In genomic region chr19:616732-617526, GRCh38 we compare ENCODE assay signal across 28 cellular contexts. TPM values are rescaled to one million over a fixed set of nuclear protein-coding genes. Genes with fewer than 3 reads are reported as not detected.
DNase-seq lines count a peak whose midpoint lies in the region; ATAC-seq, FAIRE-seq and TF ChIP-seq lines count a peak whose summit lies in the region.
"Had no signal": no experiment of that assay in that cellular context is flagged by ENCODE, and none has a peak within 500 bp of the region (broad histone marks: within the 10 kb centered on the region; RNA-seq: fewer than 3 reads in every experiment).

No MANE protein-coding gene starts in this region.

- TF ChIP-seq RAD21 in GM12878 (IDR thresholded peaks at IDR 0.05; ENCODE audit: insufficient read depth, low read depth, low read length): no peak

- no peaks in the 10 kb centered on the region for H4K20me1 ChIP-seq in GM12878 (ENCODE audit: control insufficient read depth, insufficient read depth)

- H3K27me3 ChIP-seq in GM12878 (replicated peaks in 1 of 2; ENCODE audit: control insufficient read depth in 2 of 2, insufficient read depth in 2 of 2, low read length in 1 of 2): no peaks in the 10 kb centered on the region
- H3K27me3 ChIP-seq: BLaER1, SJSA1 had no signal

- ATAC-seq in GM12878 (peak; percentile 49), left colon (peak; percentile 10), HG02642 (IDR thresholded peaks at IDR 0.05; ENCODE audit: poor library complexity, unreplicated experiment) (no peak)
- peak; percentile 4 for ATAC-seq in stimulated activated memory B cell treated with anti-CD40 and anti-IgM and Interleukin-4, amounts not matched to agents 10 μg/mL and 1 μg/mL and 100 μg/mL, for 72 hours
- ATAC-seq: T-cell had no signal

- SMC1A ChIA-PET in GM12878 (lab: Charles Lee; ENCODE audit: uncharacterized antibody, unreplicated experiment): no interaction called here

- H3K4me3 ChIP-seq in GM12878: no peak overlapping the region
- H3K4me3 ChIP-seq: BLaER1, HAP-1, PC-9, SJSA1 had no signal

- no peak overlapping the region for H2AFZ ChIP-seq in GM12878 (ENCODE audit: control insufficient read depth, low read depth, low read length)
- H2AFZ ChIP-seq: PC-9 had no signal

- WGBS in GM12878 (ENCODE audit: insufficient coverage, insufficient replicate concordance, low lambda C conversion rate, missing lambda C conversion rate): 63% methylated on average over 29 of the region's 59 CpGs

- peaks cover 0 to 9% of the 10 kb centered on the region in 2 experiments; a peak in 2 of 4 replicates for H3K36me3 ChIP-seq in GM12878 (ENCODE audit: control insufficient read depth in 2 of 2, insufficient read depth in 2 of 2, low read length in 1 of 2)

- H3K4me1 Mint-ChIP-seq in activated CD4-positive, alpha-beta memory T cell treated with anti-CD3 and anti-CD28 coated beads for 36 hours (ENCODE audit: low read depth): peaks cover 14% of the 10 kb centered on the region
- peaks cover 12% of the 10 kb centered on the region for H3K4me1 Mint-ChIP-seq in activated CD4-positive, alpha-beta memory T cell treated with anti-CD3 and anti-CD28 coated beads, Interleukin-2, amount 10 ng/mL, durations not matched to agents 7 days and 5 days
- H3K4me1 Mint-ChIP-seq in stimulated activated memory B cell treated with anti-CD40 and anti-IgM and Interleukin-4, amounts not matched to agents 10 μg/mL and 1 μg/mL and 100 μg/mL, for 72 hours: peaks cover 14% of the 10 kb centered on the region

- no peak for TF ChIP-seq POLR2A in GM12878 (IDR thresholded peaks at IDR 0.05; ENCODE audit: low read depth, low read length)

- no peak overlapping the region for H3K27ac ChIP-seq in GM12878 (ENCODE audit: control insufficient read depth, insufficient read depth)
- H3K27ac ChIP-seq: BLaER1, PC-9, SJSA1 had no signal

- no peak for TF ChIP-seq CTCF in GM12878 (IDR thresholded peaks at IDR 0.05 in 2 of 3, conservative IDR thresholded peaks at IDR 0.05 in 1 of 3; ENCODE audit: control insufficient read depth in 2 of 3, extremely low read depth in 1 of 3, insufficient read depth in 1 of 3, low read depth in 3 of 3, low read length in 3 of 3)

- no TSS peak for BruUV-seq in GM12878 (replicated peaks; lab: Mats Ljungman, UMichigan)

- H3K27me3 Mint-ChIP-seq in activated CD4-positive, alpha-beta memory T cell treated with anti-CD3 and anti-CD28 coated beads for 36 hours: no peaks in the 10 kb centered on the region
- H3K27me3 Mint-ChIP-seq in activated CD4-positive, alpha-beta memory T cell treated with anti-CD3 and anti-CD28 coated beads, Interleukin-2, amount 10 ng/mL, durations not matched to agents 7 days and 5 days: no peaks in the 10 kb centered on the region
- H3K27me3 Mint-ChIP-seq in stimulated activated memory B cell treated with anti-CD40 and anti-IgM and Interleukin-4, amounts not matched to agents 10 μg/mL and 1 μg/mL and 100 μg/mL, for 72 hours: peaks cover 9% of the 10 kb centered on the region
- H3K27me3 Mint-ChIP-seq: T-cell had no signal

- no peak overlapping the region for H3K4me2 ChIP-seq in GM12878 (ENCODE audit: control insufficient read depth, insufficient read depth)
- H3K4me2 ChIP-seq: BLaER1, PC-9 had no signal

- TF ChIP-seq EP300 in GM12878 (IDR thresholded peaks at IDR 0.05; ENCODE audit: borderline replicate concordance in 1 of 2, control insufficient read depth in 1 of 2, low read depth in 2 of 2, low read length in 2 of 2): no peak

- no peak overlapping the region for H3K27ac Mint-ChIP-seq in activated CD4-positive, alpha-beta memory T cell treated with anti-CD3 and anti-CD28 coated beads for 36 hours
- no peak overlapping the region for H3K27ac Mint-ChIP-seq in activated CD4-positive, alpha-beta memory T cell treated with anti-CD3 and anti-CD28 coated beads, Interleukin-2, amount 10 ng/mL, durations not matched to agents 7 days and 5 days
- H3K27ac Mint-ChIP-seq in stimulated activated memory B cell treated with anti-CD40 and anti-IgM and Interleukin-4, amounts not matched to agents 10 μg/mL and 1 μg/mL and 100 μg/mL, for 72 hours: no peak overlapping the region
- H3K27ac Mint-ChIP-seq: CD4-positive, CD25-positive, alpha-beta regulatory T cell; T-cell had no signal

- no peak for FAIRE-seq in GM12878 (lab: Jason Lieb, UNC)
- FAIRE-seq: G401.6, GM12891 had no signal

- intact Hi-C loops in activated CD4-positive, alpha-beta memory T cell treated with anti-CD3 and anti-CD28 coated beads for 36 hours (cut with micrococcal nuclease): no loop called here
- intact Hi-C loops in GM12878 (cut with micrococcal nuclease; ENCODE audit: unreplicated experiment): no loop called here
- intact Hi-C loops in left colon (cut with DNase I, micrococcal nuclease): no loop called here

- RAD21 ChIA-PET in GM12878 (lab: Charles Lee; ENCODE audit: unreplicated experiment): no interaction called here

- H3K36me3 Mint-ChIP-seq in activated CD4-positive, alpha-beta memory T cell treated with anti-CD3 and anti-CD28 coated beads for 36 hours: peaks cover 24% of the 10 kb centered on the region
- H3K36me3 Mint-ChIP-seq in activated CD4-positive, alpha-beta memory T cell treated with anti-CD3 and anti-CD28 coated beads, Interleukin-2, amount 10 ng/mL, durations not matched to agents 7 days and 5 days (ENCODE audit: low read depth): peaks cover 27% of the 10 kb centered on the region
- H3K36me3 Mint-ChIP-seq in stimulated activated memory B cell treated with anti-CD40 and anti-IgM and Interleukin-4, amounts not matched to agents 10 μg/mL and 1 μg/mL and 100 μg/mL, for 72 hours: peaks cover 49% of the 10 kb centered on the region

- POLR2A ChIA-PET in activated CD4-positive, alpha-beta memory T cell treated with anti-CD3 and anti-CD28 coated beads for 36 hours (lab: Charles Lee): no interaction called here
- POLR2A ChIA-PET in activated CD4-positive, alpha-beta memory T cell treated with anti-CD3 and anti-CD28 coated beads, Interleukin-2, amount 10 ng/mL, durations not matched to agents 7 days and 5 days (lab: Charles Lee): no interaction called here
- POLR2A ChIA-PET in GM12878 (lab: Charles Lee): no interaction called here

- H3K4me1 ChIP-seq in GM12878 (ENCODE audit: control insufficient read depth, insufficient read depth, low read length): no peaks in the 10 kb centered on the region
- H3K4me1 ChIP-seq: HAP-1 had no signal

- H3K9ac ChIP-seq in GM12878 (ENCODE audit: control insufficient read depth, insufficient read depth, low read length): no peak overlapping the region
- H3K9ac ChIP-seq: BLaER1 had no signal

- peak; percentile 18 for DNase-seq in activated CD4-positive, alpha-beta memory T cell treated with anti-CD3 and anti-CD28 coated beads for 36 hours
- no peak for DNase-seq in activated CD4-positive, alpha-beta memory T cell treated with anti-CD3 and anti-CD28 coated beads, Interleukin-2, amount 10 ng/mL, durations not matched to agents 7 days and 5 days
- DNase-seq in GM12878 (ENCODE audit: low read depth, low spot score) (no peak), left colon (no peak)
- no peak for DNase-seq in stimulated activated CD4-positive, alpha-beta T cell treated with anti-CD3 and anti-CD28 coated beads, Interleukin-2, amount 100 ng/mL, for 48 hours
- DNase-seq in activated CD4-positive, alpha-beta T cell treated with anti-CD3 and anti-CD28 coated beads for 48 hours: no peak
- DNase-seq: 8988T; CD4-positive, CD25-positive, alpha-beta regulatory T cell; COR-L47; GOT3; Karpas-422; NCI-H1105; NCI-H1436 treated with DMSO at 0.1 percent for 48 hours; NCI-H1930; NCI-H2107; NCI-H446 treated with DMSO at 0.1 percent for 48 hours; PC-9; Right ventricle myocardium superior; RPMI8226; T-cell had no signal

- in situ Hi-C loops in GM12878 (cut with MboI): no loop called here

- no peaks in the 10 kb centered on the region for H3K79me2 ChIP-seq in GM12878 (ENCODE audit: control insufficient read depth, insufficient read depth, low read length)

- H3K9me3 ChIP-seq in GM12878 (replicated peaks; ENCODE audit: control insufficient read depth, insufficient read depth, low read length): no peaks in the 10 kb centered on the region
- H3K9me3 ChIP-seq: BLaER1, HAP-1, SJSA1 had no signal

- CTCF ChIA-PET in activated CD4-positive, alpha-beta memory T cell treated with anti-CD3 and anti-CD28 coated beads for 36 hours (lab: Charles Lee): no interaction called here
- CTCF ChIA-PET in activated CD4-positive, alpha-beta memory T cell treated with anti-CD3 and anti-CD28 coated beads, Interleukin-2, amount 10 ng/mL, durations not matched to agents 7 days and 5 days (lab: Charles Lee): no interaction called here
- CTCF ChIA-PET in GM12878 (lab: Yijun Ruan, JAX): no interaction called here

- no peak overlapping the region for H3K4me3 Mint-ChIP-seq in activated CD4-positive, alpha-beta memory T cell treated with anti-CD3 and anti-CD28 coated beads for 36 hours
- H3K4me3 Mint-ChIP-seq in activated CD4-positive, alpha-beta memory T cell treated with anti-CD3 and anti-CD28 coated beads, Interleukin-2, amount 10 ng/mL, durations not matched to agents 7 days and 5 days: no peak overlapping the region
- H3K4me3 Mint-ChIP-seq in stimulated activated memory B cell treated with anti-CD40 and anti-IgM and Interleukin-4, amounts not matched to agents 10 μg/mL and 1 μg/mL and 100 μg/mL, for 72 hours: peak overlapping the region; percentile 47
- H3K4me3 Mint-ChIP-seq: CD4-positive, CD25-positive, alpha-beta regulatory T cell; T-cell had no signal

- H3K9me3 Mint-ChIP-seq in activated CD4-positive, alpha-beta memory T cell treated with anti-CD3 and anti-CD28 coated beads for 36 hours: no peaks in the 10 kb centered on the region
- no peaks in the 10 kb centered on the region for H3K9me3 Mint-ChIP-seq in activated CD4-positive, alpha-beta memory T cell treated with anti-CD3 and anti-CD28 coated beads, Interleukin-2, amount 10 ng/mL, durations not matched to agents 7 days and 5 days
- H3K9me3 Mint-ChIP-seq in stimulated activated memory B cell treated with anti-CD40 and anti-IgM and Interleukin-4, amounts not matched to agents 10 μg/mL and 1 μg/mL and 100 μg/mL, for 72 hours: no peaks in the 10 kb centered on the region
- H3K9me3 Mint-ChIP-seq: IgD-negative memory B cell, T-cell had no signal

RNA-seq across cellular contexts. Expression of gene POLRMT, which starts 16.4 kb away (rescaled TPM):
- total RNA-seq in activated CD4-positive, alpha-beta memory T cell treated with anti-CD3 and anti-CD28 coated beads for 36 hours: 10 to 100 TPM; 71.5 to 72.5 TPM
- total RNA-seq in activated CD4-positive, alpha-beta memory T cell treated with anti-CD3 and anti-CD28 coated beads, Interleukin-2, amount 10 ng/mL, durations not matched to agents 7 days and 5 days: 10 to 100 TPM; 44.8 to 45.1 TPM
- total RNA-seq in GM12878 (2013; cell fraction: nucleolus; rRNA removed): 47.3 and 62.5 TPM in 2 replicates
- total RNA-seq in GM12878 (2014; rRNA removed) (36.5 and 42.8 TPM in 2 replicates), GM12878 (2014; rRNA removed; fragmentation: Illumina TruSeq; extraction: Trizol) (22.0 and 22.8 TPM in 2 replicates), GM12878 (2021) (57.6 and 59.8 TPM in 2 replicates), left colon (10 to 100 TPM; 52.7 to 64.6 TPM)
- 24.6 TPM for polyA plus RNA-seq in GM12878 (2011; ENCODE audit: low read depth)
- polyA plus RNA-seq in GM12878 (2011; rRNA removed) (16.6 and 54.0 TPM in 2 replicates), GM12878 (2014; fragmentation: Illumina TruSeq; extraction: Trizol) (7.3 and 30.8 TPM in 2 replicates), GM12878 (2014; fragmentation: Nextera tagmentation; extraction: Ambion mirVana) (10 to 100 TPM in 1 of 2 experiments, 1 to 10 TPM in 1; 9.9 to 27.9 TPM), GM12878 (2014; rRNA removed) (38.4 and 52.6 TPM in 2 replicates), GM12878 (2016; fragmentation: Nextera tagmentation; extraction: Ambion mirVana) (10 to 100 TPM; 28.1 to 44.7 TPM)
- 27.6 and 50.3 TPM in 2 replicates for polyA plus RNA-seq in GM12878 (2011; cell fraction: cytosol; rRNA removed)
- polyA plus RNA-seq in GM12878 (2011; cell fraction: nucleus; rRNA removed): 300 and 345 TPM in 2 replicates
- polyA plus RNA-seq in GM12878 (2012): 36.1 and 38.8 TPM in 2 replicates
- polyA minus RNA-seq in GM12878 (2011; rRNA and poly(A)+ RNA removed): 91.7 and 110 TPM in 2 replicates
- polyA minus RNA-seq in GM12878 (2011; cell fraction: cytosol; rRNA and poly(A)+ RNA removed): 33.9 and 39.2 TPM in 2 replicates
- 50.2 and 63.4 TPM in 2 replicates for polyA minus RNA-seq in GM12878 (2011; cell fraction: nucleus; rRNA and poly(A)+ RNA removed)

RNA-seq across cellular contexts. Expression of gene FGF22, which starts 22.8 kb away (rescaled TPM):
- total RNA-seq in activated CD4-positive, alpha-beta memory T cell treated with anti-CD3 and anti-CD28 coated beads for 36 hours: under 1 TPM in 1 of 2 experiments, not detected in 1; 0.14 TPM
- total RNA-seq in activated CD4-positive, alpha-beta memory T cell treated with anti-CD3 and anti-CD28 coated beads, Interleukin-2, amount 10 ng/mL, durations not matched to agents 7 days and 5 days: not detected
- not detected in 2 replicates for total RNA-seq in GM12878 (2013; cell fraction: nucleolus; rRNA removed)
- total RNA-seq in GM12878 (2014; rRNA removed): not detected in 2 replicates
- not detected in 2 replicates for total RNA-seq in GM12878 (2014; rRNA removed; fragmentation: Illumina TruSeq; extraction: Trizol)
- total RNA-seq in GM12878 (2021): not detected in 2 replicates
- not detected for polyA plus RNA-seq in GM12878 (2011; ENCODE audit: low read depth)
- polyA plus RNA-seq in GM12878 (2011; rRNA removed): not detected in 2 replicates
- polyA plus RNA-seq in GM12878 (2011; cell fraction: cytosol; rRNA removed): 0.03 TPM in 1 of 2 replicates, not detected in the other
- polyA plus RNA-seq in GM12878 (2011; cell fraction: nucleus; rRNA removed): not detected in 2 replicates
- polyA plus RNA-seq in GM12878 (2012): 0.24 TPM in 1 of 2 replicates, not detected in the other
- polyA plus RNA-seq in GM12878 (2014; fragmentation: Illumina TruSeq; extraction: Trizol): not detected in 2 replicates
- not detected for polyA plus RNA-seq in GM12878 (2014; fragmentation: Nextera tagmentation; extraction: Ambion mirVana)
- 0.05 and 0.13 TPM in 2 replicates for polyA plus RNA-seq in GM12878 (2014; rRNA removed)
- polyA plus RNA-seq in GM12878 (2016; fragmentation: Nextera tagmentation; extraction: Ambion mirVana): not detected
- not detected in 2 replicates for polyA minus RNA-seq in GM12878 (2011; rRNA and poly(A)+ RNA removed)
- polyA minus RNA-seq in GM12878 (2011; cell fraction: cytosol; rRNA and poly(A)+ RNA removed): not detected in 2 replicates
- not detected in 2 replicates for polyA minus RNA-seq in GM12878 (2011; cell fraction: nucleus; rRNA and poly(A)+ RNA removed)
- total RNA-seq in left colon: not detected
- total RNA-seq: PC-9, Right ventricle myocardium superior had no signal
- polyA plus RNA-seq: IgD-negative memory B cell had no signal

RNA-seq across cellular contexts. Expression of gene HCN2, which starts 27.2 kb away (rescaled TPM):
- total RNA-seq in activated CD4-positive, alpha-beta memory T cell treated with anti-CD3 and anti-CD28 coated beads for 36 hours: 1 to 10 TPM in 1 of 2 experiments, under 1 TPM in 1; 1.00 to 1.0 TPM
- 1 to 10 TPM; 3.1 to 3.5 TPM for total RNA-seq in activated CD4-positive, alpha-beta memory T cell treated with anti-CD3 and anti-CD28 coated beads, Interleukin-2, amount 10 ng/mL, durations not matched to agents 7 days and 5 days
- total RNA-seq in GM12878 (2013; cell fraction: nucleolus; rRNA removed): 0.12 TPM in 1 of 2 replicates, not detected in the other
- total RNA-seq in GM12878 (2014; rRNA removed) (0.11 TPM in 1 of 2 replicates, not detected in the other), GM12878 (2014; rRNA removed; fragmentation: Illumina TruSeq; extraction: Trizol) (0.04 TPM in 1 of 2 replicates, not detected in the other), GM12878 (2021) (0.45 and 0.54 TPM in 2 replicates), left colon (under 1 TPM; 0.15 to 0.39 TPM)
- 0.17 TPM for polyA plus RNA-seq in GM12878 (2011; ENCODE audit: low read depth)
- polyA plus RNA-seq in GM12878 (2011; rRNA removed) (0.05 TPM in 1 of 2 replicates, not detected in the other), GM12878 (2014; fragmentation: Illumina TruSeq; extraction: Trizol) (0.01 TPM in 1 of 2 replicates, not detected in the other), GM12878 (2014; fragmentation: Nextera tagmentation; extraction: Ambion mirVana) (not detected), GM12878 (2014; rRNA removed) (0.09 and 0.13 TPM in 2 replicates), GM12878 (2016; fragmentation: Nextera tagmentation; extraction: Ambion mirVana) (not detected)
- polyA plus RNA-seq in GM12878 (2011; cell fraction: cytosol; rRNA removed): 0.03 and 0.10 TPM in 2 replicates
- 0.34 and 0.51 TPM in 2 replicates for polyA plus RNA-seq in GM12878 (2011; cell fraction: nucleus; rRNA removed)
- polyA plus RNA-seq in GM12878 (2012): 0.41 and 0.77 TPM in 2 replicates
- polyA minus RNA-seq in GM12878 (2011; rRNA and poly(A)+ RNA removed): not detected in 2 replicates
- not detected in 2 replicates for polyA minus RNA-seq in GM12878 (2011; cell fraction: cytosol; rRNA and poly(A)+ RNA removed)
- polyA minus RNA-seq in GM12878 (2011; cell fraction: nucleus; rRNA and poly(A)+ RNA removed): 0.12 TPM in 1 of 2 replicates, not detected in the other
- polyA plus RNA-seq: CD4-positive, CD25-positive, alpha-beta regulatory T cell; IgD-negative memory B cell had no signal

RNA-seq across cellular contexts. Expression of gene BSG, which starts 44.5 kb away (rescaled TPM):
- 100 to 1,000 TPM; 185 to 205 TPM for total RNA-seq in activated CD4-positive, alpha-beta memory T cell treated with anti-CD3 and anti-CD28 coated beads for 36 hours
- 100 to 1,000 TPM; 255 to 257 TPM for total RNA-seq in activated CD4-positive, alpha-beta memory T cell treated with anti-CD3 and anti-CD28 coated beads, Interleukin-2, amount 10 ng/mL, durations not matched to agents 7 days and 5 days
- total RNA-seq in GM12878 (2013; cell fraction: nucleolus; rRNA removed): 235 and 258 TPM in 2 replicates
- total RNA-seq in GM12878 (2014; rRNA removed) (209 and 247 TPM in 2 replicates), GM12878 (2014; rRNA removed; fragmentation: Illumina TruSeq; extraction: Trizol) (53.5 and 64.8 TPM in 2 replicates), GM12878 (2021) (244 and 253 TPM in 2 replicates), left colon (1,000 to 10,000 TPM in 1 of 2 donors, 100 to 1,000 TPM in 1; 751 to 1,370 TPM)
- polyA plus RNA-seq in GM12878 (2011; ENCODE audit: low read depth): 54.3 TPM
- polyA plus RNA-seq in GM12878 (2011; rRNA removed) (66.3 and 248 TPM in 2 replicates), GM12878 (2014; fragmentation: Illumina TruSeq; extraction: Trizol) (22.1 and 60.8 TPM in 2 replicates), GM12878 (2014; fragmentation: Nextera tagmentation; extraction: Ambion mirVana) (1 to 10 TPM; 2.8 to 9.5 TPM), GM12878 (2014; rRNA removed) (151 and 202 TPM in 2 replicates), GM12878 (2016; fragmentation: Nextera tagmentation; extraction: Ambion mirVana) (100 to 1,000 TPM; 288 to 297 TPM)
- polyA plus RNA-seq in GM12878 (2011; cell fraction: cytosol; rRNA removed): 257 and 342 TPM in 2 replicates
- polyA plus RNA-seq in GM12878 (2011; cell fraction: nucleus; rRNA removed): 260 and 337 TPM in 2 replicates
- polyA plus RNA-seq in GM12878 (2012): 173 and 195 TPM in 2 replicates
- 137 and 184 TPM in 2 replicates for polyA minus RNA-seq in GM12878 (2011; rRNA and poly(A)+ RNA removed)
- 137 and 151 TPM in 2 replicates for polyA minus RNA-seq in GM12878 (2011; cell fraction: cytosol; rRNA and poly(A)+ RNA removed)
- polyA minus RNA-seq in GM12878 (2011; cell fraction: nucleus; rRNA and poly(A)+ RNA removed): 45.3 and 89.1 TPM in 2 replicates

RNA-seq across cellular contexts. Expression of gene RNF126, which starts 46.1 kb away (rescaled TPM):
- 10 to 100 TPM; 84.4 to 89.7 TPM for total RNA-seq in activated CD4-positive, alpha-beta memory T cell treated with anti-CD3 and anti-CD28 coated beads for 36 hours
- total RNA-seq in activated CD4-positive, alpha-beta memory T cell treated with anti-CD3 and anti-CD28 coated beads, Interleukin-2, amount 10 ng/mL, durations not matched to agents 7 days and 5 days: 10 to 100 TPM; 80.6 to 82.2 TPM
- 45.4 and 54.1 TPM in 2 replicates for total RNA-seq in GM12878 (2013; cell fraction: nucleolus; rRNA removed)
- total RNA-seq in GM12878 (2014; rRNA removed) (81.3 and 100 TPM in 2 replicates), GM12878 (2014; rRNA removed; fragmentation: Illumina TruSeq; extraction: Trizol) (13.5 and 19.2 TPM in 2 replicates), GM12878 (2021) (78.3 and 90.2 TPM in 2 replicates), left colon (10 to 100 TPM; 60.1 to 73.1 TPM)
- polyA plus RNA-seq in GM12878 (2011; ENCODE audit: low read depth): 7.8 TPM
- polyA plus RNA-seq in GM12878 (2011; rRNA removed) (4.5 and 8.9 TPM in 2 replicates), GM12878 (2014; fragmentation: Illumina TruSeq; extraction: Trizol) (0.90 and 5.2 TPM in 2 replicates), GM12878 (2014; fragmentation: Nextera tagmentation; extraction: Ambion mirVana) (under 1 TPM; 0.45 to 0.73 TPM), GM12878 (2014; rRNA removed) (84.2 and 98.4 TPM in 2 replicates), GM12878 (2016; fragmentation: Nextera tagmentation; extraction: Ambion mirVana) (10 to 100 TPM; 81.9 to 85.7 TPM)
- polyA plus RNA-seq in GM12878 (2011; cell fraction: cytosol; rRNA removed): 22.0 and 33.7 TPM in 2 replicates
- 59.1 and 84.4 TPM in 2 replicates for polyA plus RNA-seq in GM12878 (2011; cell fraction: nucleus; rRNA removed)
- 46.6 and 57.2 TPM in 2 replicates for polyA plus RNA-seq in GM12878 (2012)
- polyA minus RNA-seq in GM12878 (2011; rRNA and poly(A)+ RNA removed): 6.1 and 15.7 TPM in 2 replicates
- 15.3 and 15.5 TPM in 2 replicates for polyA minus RNA-seq in GM12878 (2011; cell fraction: cytosol; rRNA and poly(A)+ RNA removed)
- polyA minus RNA-seq in GM12878 (2011; cell fraction: nucleus; rRNA and poly(A)+ RNA removed): 20.7 and 35.5 TPM in 2 replicates
